8 cellular contexts compared by ENCODE assay signal in genomic region chr2:120012771-120013568, GRCh38. TPM values are rescaled to one million over a fixed set of nuclear protein-coding genes. Genes with fewer than 3 reads are reported as not detected.
A peak's percentile ranks its signal among the peaks of the same experiment; 100 is the strongest.
DNase-seq lines count a peak whose midpoint lies in the region; ATAC-seq and TF ChIP-seq lines count a peak whose summit lies in the region.

Gene EPB41L5 (plus strand): TSS chr2:120013077. CDS start chr2:120019085, 6,008 bp downstream.

- no peaks in the 10 kb centered on the region for H3K36me3 Mint-ChIP-seq in activated CD4-positive, alpha-beta memory T cell treated with anti-CD3 and anti-CD28 coated beads for 36 hours

- no peaks in the 10 kb centered on the region for H3K27me3 ChIP-seq in lung (ENCODE audit: control insufficient read depth, insufficient read depth)

- CTCF ChIA-PET in activated CD4-positive, alpha-beta memory T cell treated with anti-CD3 and anti-CD28 coated beads for 36 hours (lab: Charles Lee) = interaction anchor here (1.8 to 2.0 kb wide), 3 partner anchors 14 to 301 kb away, joined by 5 to 17 read pairs (median 7); no protein-coding TSS in a partner anchor

- TF ChIP-seq CTCF in lung (IDR thresholded peaks at IDR 0.05; ENCODE audit: control extremely low read depth, extremely low read depth) = peak; percentile 1

- no peaks in the 10 kb centered on the region for H3K9me3 ChIP-seq in lung (ENCODE audit: control insufficient read depth in 2 of 2, insufficient read depth in 1 of 2, low read length in 1 of 2)

- H3K27ac ChIP-seq in lung (ENCODE audit: low read depth in 1 of 2, low read length in 1 of 2) = peak within 1 kb of the TSS; percentile 87 to 89

- intact Hi-C loops in activated CD4-positive, alpha-beta memory T cell treated with anti-CD3 and anti-CD28 coated beads for 36 hours (cut with micrococcal nuclease) = loop anchor here (1.0 to 5.0 kb wide), 5 partner anchors 164 to 646 kb away; partner anchors contain the start of genes C2orf76, DBI and TMEM177

- peak; percentile 94 for ATAC-seq in GM19351 (IDR thresholded peaks at IDR 0.05; ENCODE audit: unreplicated experiment)
- peak; percentile 97 for ATAC-seq in HG03520 (IDR thresholded peaks at IDR 0.05; ENCODE audit: unreplicated experiment)
- ATAC-seq in lung (ENCODE audit: insufficient read depth, low FRiP score) = peak; percentile 98

- 1% methylated on average over 89 to 102 of the region's 102 CpGs for WGBS in lung, 2 donors

- peaks cover 2 to 3% of the 10 kb centered on the region in 2 donors for H3K4me1 ChIP-seq in lung (ENCODE audit: control insufficient read depth in 2 of 2, insufficient read depth in 2 of 2, low read length in 2 of 2)

- peaks cover 1% of the 10 kb centered on the region for H3K27me3 Mint-ChIP-seq in activated CD4-positive, alpha-beta memory T cell treated with anti-CD3 and anti-CD28 coated beads for 36 hours

- H3K9me3 Mint-ChIP-seq in activated CD4-positive, alpha-beta memory T cell treated with anti-CD3 and anti-CD28 coated beads for 36 hours = no peaks in the 10 kb centered on the region

- no peaks in the 10 kb centered on the region for H3K36me3 ChIP-seq in lung (ENCODE audit: control insufficient read depth in 2 of 2, insufficient read depth in 2 of 2, low read length in 2 of 2)

- peaks cover 10% of the 10 kb centered on the region for H3K4me1 Mint-ChIP-seq in activated CD4-positive, alpha-beta memory T cell treated with anti-CD3 and anti-CD28 coated beads for 36 hours (ENCODE audit: low read depth)

- DNase-seq in C1 segment of cervical spinal cord (lab: John Stamatoyannopoulos, UW) (peak; percentile 23 to 92 (median 83)), NCI-H69 (lab: John Stamatoyannopoulos, UW) (peak; percentile 95), ecto neural progenitor cell (ENCODE audit: low spot score) (peak; percentile 97), lung (ENCODE audit: low spot score) (peak; percentile 92)
- peak; percentile 87 for DNase-seq in activated CD4-positive, alpha-beta memory T cell treated with anti-CD3 and anti-CD28 coated beads for 36 hours
- peak; percentile 60 to 82 (median 65) for DNase-seq in stimulated activated CD4-positive, alpha-beta T cell treated with anti-CD3 and anti-CD28 coated beads, TNF-alpha, amount 100 ng/mL, for 24 hours (ENCODE audit: low read depth in 3 of 3)

- no peak within 1 kb of the TSS for H3K27ac Mint-ChIP-seq in activated CD4-positive, alpha-beta memory T cell treated with anti-CD3 and anti-CD28 coated beads for 36 hours

- H3K4me3 ChIP-seq in lung = peak within 1 kb of the TSS; percentile 72

- peak within 1 kb of the TSS; percentile 73 for H3K4me3 Mint-ChIP-seq in activated CD4-positive, alpha-beta memory T cell treated with anti-CD3 and anti-CD28 coated beads for 36 hours

- POLR2A ChIA-PET in activated CD4-positive, alpha-beta memory T cell treated with anti-CD3 and anti-CD28 coated beads for 36 hours (lab: Charles Lee) = interaction anchor here (0.5 to 0.9 kb wide), 3 partner anchors 164 to 334 kb away, joined by 3 read pairs; partner anchors contain the start of gene TMEM177

RNA-seq across cellular contexts. Expression of gene EPB41L5, which starts in this region (rescaled TPM):
- total RNA-seq in activated CD4-positive, alpha-beta memory T cell treated with anti-CD3 and anti-CD28 coated beads for 36 hours = 1 to 10 TPM; 2.5 to 2.7 TPM
- 100 to 1,000 TPM in 1 of 2 donors, 10 to 100 TPM in 1; 45.2 to 101 TPM for total RNA-seq in lung
- 10 to 100 TPM; 14.7 to 17.4 TPM for polyA plus RNA-seq in lung

Comparison
In these comparisons a context has a peak if more than half of its experiments do, and no peak if none do; other contexts are left out.
1. Peak in every context shown above with its lines: DNase-seq, ATAC-seq, H3K4me3 ChIP-seq and H3K27ac ChIP-seq.
2. RNA of gene EPB41L5 (total RNA-seq): 45.2 to 101 TPM in lung; 2.5 to 2.7 TPM in activated CD4-positive, alpha-beta memory T cell treated with anti-CD3 and anti-CD28 coated beads for 36 hours; every median in the first group is over 10 times any median in the second.